ENCODE assay signal across 3 cellular contexts in the genomic region with DNA sequence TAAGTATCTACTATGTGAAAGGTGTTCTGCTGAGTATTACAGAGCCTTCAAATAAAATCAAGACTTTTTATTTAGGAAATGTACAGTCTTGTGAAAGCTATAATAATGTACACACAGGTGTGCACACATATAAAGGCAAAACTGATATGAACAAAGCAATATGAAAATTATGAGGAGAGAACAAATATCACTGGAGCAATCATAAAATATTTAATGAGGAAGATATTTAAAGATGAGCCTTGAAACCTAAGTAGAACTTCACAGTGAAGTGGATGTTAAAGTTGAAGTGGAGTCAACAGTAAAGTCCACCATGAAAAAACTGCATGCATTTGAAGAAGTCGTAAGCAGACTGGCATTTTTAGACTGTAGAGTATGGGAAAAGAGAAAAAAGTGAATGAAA. TPM values are rescaled to one million over a fixed set of nuclear protein-coding genes. Genes with fewer than 3 reads are reported as not detected.
"Had no signal": no experiment of that assay in that cellular context is flagged by ENCODE, and none has a peak within 500 bp of the region (broad histone marks: within the 10 kb centered on the region; RNA-seq: fewer than 3 reads in every experiment).

No MANE protein-coding gene starts in this region.

- ATAC-seq: GM12878 had no signal

- DNase-seq: GDM1, GF-D8 had no signal

- H3K4me3 ChIP-seq: GM12878 had no signal

RNA-seq across cellular contexts. Expression of a gene that starts 18.5 kb away (rescaled TPM):
- total RNA-seq: GM12878 had no signal

RNA-seq across cellular contexts. Expression of a gene that starts 46.6 kb away (rescaled TPM):
- total RNA-seq: GM12878 had no signal

RNA-seq across cellular contexts. Expression of a gene that starts 53.0 kb away (rescaled TPM):
- total RNA-seq: GM12878 had no signal

RNA-seq across cellular contexts. Expression of a gene that starts 53.5 kb away (rescaled TPM):
- total RNA-seq: GM12878 had no signal
